Comparison of ENCODE assay signal across 19 cellular contexts in the genomic region with DNA sequence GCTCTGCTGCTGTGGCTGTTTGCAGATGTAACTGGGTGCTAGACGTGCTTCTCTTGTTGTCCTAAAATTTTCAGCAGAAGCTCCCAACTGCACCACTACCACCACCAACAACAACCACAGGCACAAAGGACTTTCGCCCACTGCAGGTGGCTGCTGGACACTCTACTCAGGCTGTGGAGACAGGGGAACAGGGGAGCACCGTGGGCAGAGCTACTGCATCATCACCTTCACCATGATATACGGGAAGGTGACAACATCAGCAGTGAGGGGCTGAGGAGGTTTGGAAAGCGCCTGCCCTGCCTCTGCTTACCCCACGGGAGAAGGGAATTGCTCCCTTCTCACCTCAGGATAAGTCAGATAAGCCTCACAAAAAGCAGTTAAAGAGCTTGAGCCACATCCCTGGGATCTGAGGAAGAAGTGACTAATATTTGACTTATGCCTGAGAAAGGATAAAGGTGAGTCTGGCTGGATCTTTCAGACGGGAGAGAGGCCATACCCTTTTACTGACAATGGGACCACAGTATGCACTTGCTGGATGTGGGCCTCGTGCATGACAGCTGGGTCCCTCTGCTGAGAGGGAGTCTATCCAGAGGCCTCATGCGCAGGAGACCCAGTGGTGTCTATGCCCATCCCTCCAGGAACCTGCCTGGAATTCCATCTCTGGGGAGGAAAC.
"Had no signal": no experiment of that assay in that cellular context is flagged by ENCODE, and none has a peak within 500 bp of the region (broad histone marks: within the 10 kb centered on the region; RNA-seq: fewer than 3 reads in every experiment).

No MANE protein-coding gene starts in this region.

- H3K4me1 Mint-ChIP-seq: stimulated activated naive CD8-positive, alpha-beta T cell treated with anti-CD3 and anti-CD28 coated beads, Interleukin-15, amount 100 ng/mL, for 72 hours had no signal

- H3K27ac ChIP-seq: colonic mucosa, esophagus squamous epithelium, lower lobe of right lung, prostate gland, right atrium auricular region, suprapubic skin, transverse colon, upper lobe of right lung, uterus had no signal

- H3K4me2 ChIP-seq: smooth muscle cell had no signal

- H3K4me1 ChIP-seq: colonic mucosa, prostate gland, suprapubic skin, transverse colon, upper lobe of right lung, uterus had no signal

- H3K27me3 ChIP-seq: colonic mucosa, esophagus squamous epithelium, right atrium auricular region, suprapubic skin, transverse colon, upper lobe of right lung, uterus had no signal

- H3K27me3 Mint-ChIP-seq: dendritic cell treated with granulocyte-macrophage colony-stimulating factor and Interleukin-4, amounts not matched to agents 40 ng/mL and 50 ng/mL, for 4 days; stimulated activated naive CD8-positive, alpha-beta T cell treated with anti-CD3 and anti-CD28 coated beads, Interleukin-15, amount 100 ng/mL, for 72 hours had no signal

- H3K27ac Mint-ChIP-seq: dendritic cell treated with granulocyte-macrophage colony-stimulating factor and Interleukin-4, amounts not matched to agents 40 ng/mL and 50 ng/mL, for 4 days had no signal

- ATAC-seq: left ventricle myocardium superior; lower lobe of right lung; sciatic nerve; stimulated activated naive CD8-positive, alpha-beta T cell treated with anti-CD3 and anti-CD28 coated beads, Interleukin-15, amount 100 ng/mL, for 72 hours; upper lobe of right lung had no signal

- H3K36me3 ChIP-seq: colonic mucosa, esophagus squamous epithelium, lower lobe of right lung, prostate gland, right atrium auricular region, suprapubic skin, transverse colon, upper lobe of right lung, uterus had no signal

- H3K4me3 Mint-ChIP-seq: dendritic cell treated with granulocyte-macrophage colony-stimulating factor and Interleukin-4, amounts not matched to agents 40 ng/mL and 50 ng/mL, for 4 days; stimulated activated naive CD8-positive, alpha-beta T cell treated with anti-CD3 and anti-CD28 coated beads, Interleukin-15, amount 100 ng/mL, for 72 hours had no signal

- DNase-seq: colonic mucosa; effector CD8-positive, alpha-beta T cell; esophagus squamous epithelium; left ventricle myocardium superior; lower lobe of right lung; stimulated activated CD4-positive, alpha-beta T cell treated with anti-CD3 and anti-CD28 coated beads, Interleukin-12 subunit alpha, Interleukin-12 subunit beta, amount 100 ng/mL, for 4 hours; stimulated activated CD4-positive, alpha-beta T cell treated with anti-CD3 and anti-CD28 coated beads, Interleukin-1b, Interleukin-23, amount 100 ng/mL, for 48 hours; stimulated activated CD4-positive, alpha-beta T cell treated with anti-CD3 and anti-CD28 coated beads, Interleukin-4, amount 100 ng/mL, for 1 hour; stimulated activated CD8-positive, alpha-beta memory T cell treated with anti-CD3 and anti-CD28 coated beads, Interleukin-4, amount 100 ng/mL, for 48 hours; stimulated activated naive CD8-positive, alpha-beta T cell treated with anti-CD3 and anti-CD28 coated beads, Interleukin-15, amount 100 ng/mL, for 72 hours; transverse colon; upper lobe of right lung; uterus had no signal

- H3K4me3 ChIP-seq: colonic mucosa, esophagus squamous epithelium, lower lobe of right lung, prostate gland, right atrium auricular region, smooth muscle cell, suprapubic skin, transverse colon, upper lobe of right lung, uterus had no signal

- H3K9me3 ChIP-seq: colonic mucosa, esophagus squamous epithelium, lower lobe of right lung, prostate gland, suprapubic skin, transverse colon, upper lobe of right lung, uterus had no signal
